7 cellular contexts compared by ENCODE assay signal in genomic region chr11:126373389-126374066, GRCh38. TPM values are rescaled to one million over a fixed set of nuclear protein-coding genes. Genes with fewer than 3 reads are reported as not detected.
A peak's percentile ranks its signal among the peaks of the same experiment; 100 is the strongest.
DNase-seq lines count a peak whose midpoint lies in the region; FAIRE-seq and TF ChIP-seq lines count a peak whose summit lies in the region.
"Not testable (repeated sequence)": the region's sequence is repeated elsewhere in the genome, so short reads cannot be mapped to it uniquely, and the experiment has no call there.

No MANE protein-coding gene starts in this region.

- H2AK5ac ChIP-seq in mesendoderm (ENCODE audit: low read length) = not testable (repeated sequence)

- H3K23ac ChIP-seq in mesendoderm (ENCODE audit: low read length) = not testable (repeated sequence)

- not testable (repeated sequence) for H3K4me2 ChIP-seq in endothelial cell of umbilical vein (ENCODE audit: insufficient read depth, low read length); mesendoderm (ENCODE audit: low read length)

- H2AFZ ChIP-seq in endothelial cell of umbilical vein (ENCODE audit: low read depth, low read length) = not testable (repeated sequence)

- H3K9ac ChIP-seq in endothelial cell of umbilical vein (replicated peaks; ENCODE audit: extremely low read depth, insufficient read depth, low read length); mesendoderm (ENCODE audit: low read length): not testable (repeated sequence)

- TF ChIP-seq CTCF in endothelial cell of umbilical vein (IDR thresholded peaks at IDR 0.05; ENCODE audit: extremely low read depth in 1 of 2, insufficient read depth in 1 of 2, low read depth in 1 of 2, low read length in 2 of 2); left ventricle myocardium inferior (IDR thresholded peaks at IDR 0.05; ENCODE audit: borderline replicate concordance); spleen (IDR thresholded peaks at IDR 0.05 in 8 of 11, conservative IDR thresholded peaks at IDR 0.05 in 3 of 11): not testable (repeated sequence)

- not testable (repeated sequence) for H3K4ac ChIP-seq in mesendoderm (ENCODE audit: low read depth, low read length)

- not testable (repeated sequence) for H3K9me3 ChIP-seq in endothelial cell of umbilical vein (replicated peaks; ENCODE audit: control insufficient read depth, insufficient read depth, low read length); left ventricle myocardium inferior (replicated peaks); spleen

- TF ChIP-seq POLR2A in endothelial cell of umbilical vein (IDR thresholded peaks at IDR 0.05; ENCODE audit: low read depth, low read length); spleen (IDR thresholded peaks at IDR 0.05): not testable (repeated sequence)

- H3K56ac ChIP-seq in mesendoderm (ENCODE audit: low read length) = not testable (repeated sequence)

- H2BK5ac ChIP-seq in mesendoderm (ENCODE audit: low read length) = not testable (repeated sequence)

- not testable (repeated sequence) for BruUV-seq in endothelial cell of umbilical vein (replicated peaks; lab: Mats Ljungman, UMichigan)

- not testable (repeated sequence) for H4K8ac ChIP-seq in mesendoderm (ENCODE audit: low read depth, low read length)

- H3K27me3 ChIP-seq in endothelial cell of umbilical vein (ENCODE audit: control insufficient read depth in 2 of 2, insufficient read depth in 2 of 2, low read length in 2 of 2); left ventricle myocardium inferior (ENCODE audit: low read depth); mesendoderm (ENCODE audit: insufficient read depth, low read length, poor library complexity); spleen (replicated peaks in 1 of 7): not testable (repeated sequence)

- not testable (repeated sequence) for H4K20me1 ChIP-seq in endothelial cell of umbilical vein (replicated peaks; ENCODE audit: control insufficient read depth, extremely low read depth, insufficient read depth, low read length)

- H3K27ac ChIP-seq in endothelial cell of umbilical vein (ENCODE audit: insufficient read depth, low read depth, low read length); mesendoderm (ENCODE audit: low read depth, low read length); spleen: not testable (repeated sequence)
- H3K27ac ChIP-seq in left ventricle myocardium inferior (replicated peaks) = peak overlapping the region; percentile 75

- not testable (repeated sequence) for H3K9me1 ChIP-seq in endothelial cell of umbilical vein (replicated peaks; ENCODE audit: control insufficient read depth, extremely low read depth, insufficient read depth, low read length)

- POLR2A ChIA-PET in endothelial cell of umbilical vein (lab: Charles Lee) = not testable (repeated sequence)

- CTCF ChIA-PET in endothelial cell of umbilical vein (lab: Charles Lee) = interaction anchor here (0.6 kb wide), 1 partner anchor 15 kb away, joined by 3 read pairs; no protein-coding TSS in a partner anchor

- H4K5ac ChIP-seq in mesendoderm (ENCODE audit: low read length) = not testable (repeated sequence)

- H2BK15ac ChIP-seq in mesendoderm (replicated peaks; ENCODE audit: low read depth) = not testable (repeated sequence)

- H3K18ac ChIP-seq in mesendoderm (ENCODE audit: low read length) = not testable (repeated sequence)

- H3K4me3 ChIP-seq in endothelial cell of umbilical vein (replicated peaks in 1 of 3; ENCODE audit: insufficient read depth in 1 of 3, low read depth in 1 of 3, low read length in 3 of 3); left ventricle myocardium inferior; mesendoderm (ENCODE audit: low read length); spleen: not testable (repeated sequence)

- not testable (repeated sequence) for H2BK120ac ChIP-seq in mesendoderm (ENCODE audit: low read depth, low read length)

- peak; percentile 82 for FAIRE-seq in HTR-8/SVneo (lab: Jason Lieb, UNC)
- FAIRE-seq in endothelial cell of umbilical vein (lab: Jason Lieb, UNC) = peak; percentile 59

- not testable (repeated sequence) for DNase-seq in HTR-8/SVneo (ENCODE audit: insufficient read length, low spot score); endothelial cell of umbilical vein (ENCODE audit: low read depth, low spot score)
- DNase-seq in NCI-H226 = peak; percentile 86
- peak; percentile 94 for DNase-seq in SK-MEL-5 (ENCODE audit: low read depth, low spot score)
- DNase-seq in left ventricle myocardium inferior = peak; percentile 33
- peak; percentile 39 for DNase-seq in mesendoderm
- peak; percentile 34 for DNase-seq in spleen

- intact Hi-C loops in endothelial cell of umbilical vein (cut with micrococcal nuclease); left ventricle myocardium inferior (cut with micrococcal nuclease); spleen (cut with DNase I; ENCODE audit: low total_unique reads): not testable (repeated sequence)

- H3K79me1 ChIP-seq in mesendoderm (ENCODE audit: low read length) = not testable (repeated sequence)

- not testable (repeated sequence) for H3K79me2 ChIP-seq in endothelial cell of umbilical vein (ENCODE audit: control insufficient read depth, insufficient read depth, low read length); mesendoderm (ENCODE audit: control insufficient read depth, insufficient read depth, low read length)

- dilution Hi-C loops in endothelial cell of umbilical vein (cut with MboI; ENCODE audit: extremely low pct_ligation_motif_present, low sequenced_read_pairs) = not testable (repeated sequence)

- not testable (repeated sequence) for H3K4me1 ChIP-seq in endothelial cell of umbilical vein (ENCODE audit: control insufficient read depth, extremely low read depth, insufficient read depth, low read length); mesendoderm (ENCODE audit: control insufficient read depth, low read depth, low read length)
- H3K4me1 ChIP-seq in left ventricle myocardium inferior = peaks cover 86% of the 10 kb centered on the region
- peaks cover 0 to 40% (median 18%) of the 10 kb centered on the region in 6 donors for H3K4me1 ChIP-seq in spleen

- H3K36me3 ChIP-seq in endothelial cell of umbilical vein (ENCODE audit: control insufficient read depth in 2 of 2, extremely low read depth in 1 of 2, insufficient read depth in 2 of 2, low read length in 2 of 2); left ventricle myocardium inferior; mesendoderm (ENCODE audit: control insufficient read depth, insufficient read depth, low read length); spleen: not testable (repeated sequence)

- in situ Hi-C loops in SK-MEL-5 (cut with HindIII; ENCODE audit: low pct_unique_long_range_greater_than_20kb, low sequenced_read_pairs) = not testable (repeated sequence)

- no CpG with 5 or more reads among the region's 12 CpGs for whole genome bisulfite sequencing in mesendoderm (ENCODE audit: extremely low coverage, insufficient coverage, low lambda C conversion rate)
- 61 to 73% (median 69%) methylated on average over 7 to 12 of the region's 12 CpGs for WGBS in spleen, 5 donors

RNA-seq across cellular contexts. Expression of gene ST3GAL4, which starts 18.0 kb away (rescaled TPM):
- 198 and 242 TPM in 2 replicates for total RNA-seq in SK-MEL-5 (2014; rRNA removed; shearing (Covaris generic))
- polyA plus RNA-seq in SK-MEL-5 (2015; cell fraction: cytosol; rRNA removed) = 395 and 419 TPM in 2 replicates
- polyA plus RNA-seq in SK-MEL-5 (2015; cell fraction: nucleus; rRNA removed) = 126 and 127 TPM in 2 replicates
- total RNA-seq in endothelial cell of umbilical vein (17.7 and 21.1 TPM in 2 replicates), left ventricle myocardium inferior (61.7 TPM), spleen (100 to 1,000 TPM in 1 of 7 donors, 10 to 100 TPM in 6; 41.2 to 102 (median 53.0) TPM)
- polyA plus RNA-seq in endothelial cell of umbilical vein (19.4 and 20.8 TPM in 2 replicates), spleen (10 to 100 TPM; 12.8 to 25.0 (median 22.4) TPM)
- 22.6 and 25.1 TPM in 2 replicates for polyA plus RNA-seq in endothelial cell of umbilical vein (2011; cell fraction: cytosol; rRNA removed)
- polyA plus RNA-seq in endothelial cell of umbilical vein (2011; cell fraction: nucleus; rRNA removed) = 18.4 and 19.5 TPM in 2 replicates
- polyA plus RNA-seq in endothelial cell of umbilical vein (2012) = 14.4 and 15.3 TPM in 2 replicates
- polyA minus RNA-seq in endothelial cell of umbilical vein = 15.2 and 21.4 TPM in 2 replicates
- 28.7 TPM for polyA minus RNA-seq in endothelial cell of umbilical vein (2011; cell fraction: cytosol; rRNA and poly(A)+ RNA removed)
- 8.4 and 8.9 TPM in 2 replicates for polyA minus RNA-seq in endothelial cell of umbilical vein (2011; cell fraction: nucleus; rRNA and poly(A)+ RNA removed)
- polyA plus RNA-seq in mesendoderm (2013, experiment 1 of 2) = 8.4 TPM
- 8.7 TPM for polyA plus RNA-seq in mesendoderm (2013, experiment 2 of 2)
